Comparison of ENCODE assay signal across 8 cellular contexts in genomic region chr12:69330475-69331473, GRCh38. TPM values are rescaled to one million over a fixed set of nuclear protein-coding genes. Genes with fewer than 3 reads are reported as not detected.
DNase-seq lines count a peak whose midpoint lies in the region; ATAC-seq lines count a peak whose summit lies in the region.

No MANE protein-coding gene starts in this region.

- WGBS in aorta, 2 donors, result 4 to 6% methylated on average over 18 of the region's 18 CpGs

- no peak overlapping the region for H3K9ac ChIP-seq in rectal smooth muscle tissue (ENCODE audit: low read length)

- H3K36me3 ChIP-seq in rectal smooth muscle tissue (ENCODE audit: control insufficient read depth, insufficient read depth, low read length) (no peaks in the 10 kb centered on the region), aorta (ENCODE audit: control insufficient read depth in 1 of 2, insufficient read depth in 2 of 2, low read length in 1 of 2) (no peaks in the 10 kb centered on the region)

- intact Hi-C loops in head of caudate nucleus (cut with DNase I), result no loop called here
- intact Hi-C loops in aorta (cut with DNase I), result no loop called here

- H3K4me1 ChIP-seq in rectal smooth muscle tissue (ENCODE audit: control insufficient read depth, insufficient read depth, low read length), result no peaks in the 10 kb centered on the region
- no peaks in the 10 kb centered on the region for H3K4me1 ChIP-seq in aorta (ENCODE audit: control insufficient read depth in 1 of 2, insufficient read depth in 2 of 2, low read length in 2 of 2)

- DNase-seq in NCI-H774 (lab: John Stamatoyannopoulos, UW) (peak; percentile 23), head of caudate nucleus (peak in 27 of 42 donors; percentile 8 to 62 (median 24)), aorta (peak in 1 of 2 donors; percentile 75), NK-92 (lab: John Stamatoyannopoulos, UW; ENCODE audit: unreplicated experiment) (no peak)
- DNase-seq in activated T-helper 1 cell treated with anti-CD3 and anti-CD28 coated beads, Interleukin-2, amount 50 U/mL, for 16 hours (ENCODE audit: low read depth in 1 of 2, low spot score in 1 of 2), result peak; percentile 29 to 54

- ATAC-seq in GM18499 (IDR thresholded peaks at IDR 0.05; ENCODE audit: insufficient read depth, unreplicated experiment) (peak; percentile 38), HG02623 (IDR thresholded peaks at IDR 0.05; ENCODE audit: unreplicated experiment) (peak; percentile 78), aorta (ENCODE audit: low FRiP score) (no peak)

- H3K4me3 ChIP-seq in rectal smooth muscle tissue (ENCODE audit: low read length) (peak overlapping the region; percentile 61), aorta (ENCODE audit: low read length in 2 of 2) (peak overlapping the region; percentile 54 to 84)

- H3K27ac ChIP-seq in rectal smooth muscle tissue (ENCODE audit: low read depth, low read length) (no peak overlapping the region), aorta (ENCODE audit: low read depth in 1 of 2, low read length in 2 of 2) (no peak overlapping the region)

- H3K9me3 ChIP-seq in aorta (ENCODE audit: control insufficient read depth, low read length), result no peaks in the 10 kb centered on the region

- H3K27me3 ChIP-seq in rectal smooth muscle tissue (ENCODE audit: control insufficient read depth, insufficient read depth, low read length) (no peaks in the 10 kb centered on the region), aorta (ENCODE audit: control insufficient read depth in 1 of 2, insufficient read depth in 2 of 2, low read length in 1 of 2) (no peaks in the 10 kb centered on the region)

RNA-seq across cellular contexts. Expression of gene LYZ, which starts 17.4 kb away (rescaled TPM):
- 100 to 1,000 TPM in 1 of 2 donors, 10 to 100 TPM in 1; 38.7 to 180 TPM for total RNA-seq in aorta
- polyA plus RNA-seq in aorta, result 100 to 1,000 TPM in 1 of 2 donors, 10 to 100 TPM in 1; 15.1 to 122 TPM

RNA-seq across cellular contexts. Expression of gene YEATS4, which starts 28.8 kb away (rescaled TPM):
- total RNA-seq in aorta, result 10 to 100 TPM in 1 of 2 donors, 1 to 10 TPM in 1; 8.5 to 11.6 TPM
- polyA plus RNA-seq in aorta, result 10 to 100 TPM; 11.6 to 12.5 TPM
